27 cellular contexts compared by ENCODE assay signal in the genomic region with DNA sequence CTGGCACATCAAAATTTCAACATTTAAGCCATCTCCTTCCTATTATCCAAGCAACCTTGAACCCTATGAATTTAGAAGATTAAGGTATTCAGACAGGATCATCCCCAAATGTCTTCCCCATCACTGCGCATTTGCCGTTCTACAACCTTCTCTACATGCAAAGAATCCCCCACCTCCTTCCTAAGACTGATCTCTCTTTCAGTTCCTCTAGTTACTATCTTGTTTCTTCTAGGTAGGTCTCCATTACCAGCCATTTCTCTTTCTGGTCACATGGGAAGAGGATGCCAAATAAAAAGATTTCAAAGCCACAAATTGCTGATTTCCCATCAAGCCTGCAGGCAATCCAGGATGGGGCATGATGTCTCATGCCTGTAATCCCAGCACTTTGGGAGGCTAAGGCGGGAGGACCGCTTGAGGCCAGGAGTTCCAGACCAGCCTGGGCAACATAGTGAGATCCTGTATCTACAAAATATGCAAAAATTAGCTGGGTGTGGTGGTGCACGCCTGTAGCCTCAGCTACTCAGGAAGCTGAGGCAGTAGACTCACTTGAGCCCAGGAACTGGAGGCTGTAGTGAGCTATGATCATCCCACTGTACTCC.
"Had no signal": no experiment of that assay in that cellular context is flagged by ENCODE, and none has a peak within 500 bp of the region (broad histone marks: within the 10 kb centered on the region; RNA-seq: fewer than 3 reads in every experiment).

No MANE protein-coding gene starts in this region.

- H3K27ac Mint-ChIP-seq: activated naive CD4-positive, alpha-beta T cell treated with anti-CD3 and anti-CD28 coated beads for 36 hours; activated naive CD8-positive, alpha-beta T cell treated with anti-CD3 and anti-CD28 coated beads, Interleukin-2, amount 10 ng/mL, durations not matched to agents 7 days and 5 days; effector memory CD8-positive, alpha-beta T cell; immature natural killer cell; nephron; stimulated activated naive CD8-positive, alpha-beta T cell treated with anti-CD3 and anti-CD28 coated beads, Interleukin-15, amount 100 ng/mL, for 72 hours had no signal

- H3K4me1 Mint-ChIP-seq: central memory CD8-positive, alpha-beta T cell; stimulated activated naive CD8-positive, alpha-beta T cell treated with anti-CD3 and anti-CD28 coated beads, Interleukin-15, amount 100 ng/mL, for 72 hours had no signal

- H3K27me3 Mint-ChIP-seq: stimulated activated naive CD8-positive, alpha-beta T cell treated with anti-CD3 and anti-CD28 coated beads, Interleukin-15, amount 100 ng/mL, for 72 hours had no signal

- H3K36me3 Mint-ChIP-seq: immature natural killer cell had no signal

- H3K4me3 ChIP-seq: breast epithelium, colonic mucosa, dorsolateral prefrontal cortex, left lung, pancreas, psoas muscle, right atrium auricular region, spleen, tibial artery had no signal

- FAIRE-seq: endothelial cell of umbilical vein, pancreas had no signal

- H3K9me3 Mint-ChIP-seq: activated naive CD4-positive, alpha-beta T cell treated with anti-CD3 and anti-CD28 coated beads for 36 hours; activated T-cell treated with anti-CD3 and anti-CD28 coated beads, Interleukin-2, amount 50 U/mL, for 4 hours; central memory CD8-positive, alpha-beta T cell; effector memory CD8-positive, alpha-beta T cell; immature natural killer cell; nephron; stimulated activated naive CD8-positive, alpha-beta T cell treated with anti-CD3 and anti-CD28 coated beads, Interleukin-15, amount 100 ng/mL, for 72 hours had no signal

- ATAC-seq: activated T-cell treated with anti-CD3 and anti-CD28 coated beads, Interleukin-2, amount 50 U/mL, for 4 hours; effector memory CD8-positive, alpha-beta T cell; esophagus mucosa; left lung; pancreas; psoas muscle; stimulated activated naive CD8-positive, alpha-beta T cell treated with anti-CD3 and anti-CD28 coated beads, Interleukin-15, amount 100 ng/mL, for 72 hours had no signal

- DNase-seq: activated CD4-positive, alpha-beta T cell treated with anti-CD3 and anti-CD28 coated beads, Interleukin-2, amount 50 U/mL, for 48 hours; activated CD8-positive, alpha-beta memory T cell treated with anti-CD3 and anti-CD28 coated beads, Interleukin-2, amount 50 U/mL, for 48 hours; activated naive CD4-positive, alpha-beta T cell treated with anti-CD3 and anti-CD28 coated beads for 36 hours; activated naive CD8-positive, alpha-beta T cell treated with anti-CD3 and anti-CD28 coated beads, Interleukin-2, amount 10 ng/mL, durations not matched to agents 7 days and 5 days; activated T-cell treated with anti-CD3 and anti-CD28 coated beads, Interleukin-2, amount 50 U/mL, for 4 hours; amniotic stem cell; colonic mucosa; dorsolateral prefrontal cortex; effector memory CD8-positive, alpha-beta T cell; foreskin melanocyte; immature natural killer cell; kidney glomerular epithelial cell; left lung; midbrain; pancreas; psoas muscle; spleen; stimulated activated CD4-positive, alpha-beta T cell treated with anti-CD3 and anti-CD28 coated beads, Interleukin-4, amount 100 ng/mL, for 1 hour; stimulated activated naive CD8-positive, alpha-beta T cell treated with anti-CD3 and anti-CD28 coated beads, Interleukin-15, amount 100 ng/mL, for 72 hours; T-helper 9 cell; tibial artery had no signal

- H3K4me3 Mint-ChIP-seq: activated naive CD4-positive, alpha-beta T cell treated with anti-CD3 and anti-CD28 coated beads for 36 hours; activated naive CD8-positive, alpha-beta T cell treated with anti-CD3 and anti-CD28 coated beads, Interleukin-2, amount 10 ng/mL, durations not matched to agents 7 days and 5 days; activated T-cell treated with anti-CD3 and anti-CD28 coated beads, Interleukin-2, amount 50 U/mL, for 4 hours; central memory CD8-positive, alpha-beta T cell; effector memory CD8-positive, alpha-beta T cell; immature natural killer cell; nephron; stimulated activated naive CD8-positive, alpha-beta T cell treated with anti-CD3 and anti-CD28 coated beads, Interleukin-15, amount 100 ng/mL, for 72 hours had no signal
